In the genomic region with DNA sequence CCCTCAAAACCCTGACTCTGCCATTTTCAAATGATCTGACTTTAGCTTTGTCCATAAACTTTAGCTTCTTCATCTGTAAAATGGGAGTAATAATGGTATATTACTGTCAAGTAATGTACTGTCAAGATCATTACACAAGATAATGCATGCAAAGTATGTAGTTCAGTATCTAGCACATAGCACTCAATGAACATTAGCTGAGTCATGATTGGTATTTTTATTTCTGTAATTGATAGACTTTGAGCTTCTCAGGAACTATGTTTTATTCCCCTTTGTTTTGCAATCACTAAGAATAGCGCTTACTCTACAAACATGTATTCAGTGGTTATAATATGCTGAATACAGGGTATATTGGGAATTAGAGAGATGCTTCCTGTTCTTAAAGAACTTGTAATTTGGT, we compare ENCODE assay signal across 26 cellular contexts.
"Had no signal": no experiment of that assay in that cellular context is flagged by ENCODE, and none has a peak within 500 bp of the region (broad histone marks: within the 10 kb centered on the region; RNA-seq: fewer than 3 reads in every experiment).

No MANE protein-coding gene starts in this region.

- H3K36me3 Mint-ChIP-seq: naive thymus-derived CD8-positive, alpha-beta T cell; stimulated activated effector memory CD8-positive, alpha-beta T cell treated with anti-CD3 and anti-CD28 coated beads, Interleukin-12 subunit alpha, Interleukin-12 subunit beta, amount 100 ng/mL, for 72 hours had no signal

- H3K27me3 ChIP-seq: colonic mucosa, esophagus squamous epithelium, foreskin keratinocyte, heart right ventricle, right atrium auricular region, stomach, thyroid gland, vagina had no signal

- H3K4me3 ChIP-seq: colonic mucosa, esophagus squamous epithelium, heart right ventricle, lower lobe of right lung, prostate gland, right atrium auricular region, stomach, thyroid gland, vagina had no signal

- H3K27ac ChIP-seq: colonic mucosa, esophagus squamous epithelium, foreskin keratinocyte, lower lobe of right lung, prostate gland, right atrium auricular region, stomach, thyroid gland, vagina had no signal

- H3K4me1 ChIP-seq: colonic mucosa, prostate gland had no signal

- H3K9me3 ChIP-seq: colonic mucosa, esophagus squamous epithelium, heart right ventricle, lower lobe of right lung, prostate gland, right atrium auricular region, stomach, thyroid gland, vagina had no signal

- FAIRE-seq: endometrium had no signal

- DNase-seq: colonic mucosa; effector memory CD8-positive, alpha-beta T cell; erythroblast; esophagus squamous epithelium; foreskin keratinocyte; glutamatergic neuron; heart right ventricle; hippocampal formation; islet precursor cell; kidney glomerular epithelial cell; left colon; left ventricle myocardium superior; lower lobe of right lung; naive thymus-derived CD8-positive, alpha-beta T cell; nephron progenitor cell; stimulated activated CD4-positive, alpha-beta T cell treated with anti-CD3 and anti-CD28 coated beads, Interleukin-2, amount 100 ng/mL, for 24 hours; stimulated activated CD4-positive, alpha-beta T cell treated with anti-CD3 and anti-CD28 coated beads, Interleukin-4, amount 100 ng/mL, for 24 hours; stimulated activated naive CD4-positive, alpha-beta T cell treated with Interleukin-2 at 50 U/mL for 16 hours; stomach; thyroid gland had no signal

- H3K4me3 Mint-ChIP-seq: effector memory CD8-positive, alpha-beta T cell; naive thymus-derived CD8-positive, alpha-beta T cell; nephron progenitor cell; stimulated activated effector memory CD8-positive, alpha-beta T cell treated with anti-CD3 and anti-CD28 coated beads, Interleukin-12 subunit alpha, Interleukin-12 subunit beta, amount 100 ng/mL, for 72 hours had no signal

- H3K27ac Mint-ChIP-seq: effector memory CD8-positive, alpha-beta T cell; naive thymus-derived CD8-positive, alpha-beta T cell; nephron progenitor cell; stimulated activated effector memory CD8-positive, alpha-beta T cell treated with anti-CD3 and anti-CD28 coated beads, Interleukin-12 subunit alpha, Interleukin-12 subunit beta, amount 100 ng/mL, for 72 hours had no signal

- H3K9me3 Mint-ChIP-seq: effector memory CD8-positive, alpha-beta T cell; naive thymus-derived CD8-positive, alpha-beta T cell; nephron progenitor cell; stimulated activated effector memory CD8-positive, alpha-beta T cell treated with anti-CD3 and anti-CD28 coated beads, Interleukin-12 subunit alpha, Interleukin-12 subunit beta, amount 100 ng/mL, for 72 hours had no signal

- H3K27me3 Mint-ChIP-seq: naive thymus-derived CD8-positive, alpha-beta T cell had no signal

- ATAC-seq: effector memory CD8-positive, alpha-beta T cell; foreskin keratinocyte; heart right ventricle; left colon; left ventricle myocardium superior; lower lobe of right lung; naive thymus-derived CD8-positive, alpha-beta T cell; sciatic nerve; stimulated activated effector memory CD8-positive, alpha-beta T cell treated with anti-CD3 and anti-CD28 coated beads, Interleukin-12 subunit alpha, Interleukin-12 subunit beta, amount 100 ng/mL, for 72 hours had no signal

- H3K36me3 ChIP-seq: colonic mucosa, esophagus squamous epithelium, heart right ventricle, lower lobe of right lung, prostate gland, right atrium auricular region, stomach, thyroid gland, vagina had no signal
